ENCODE assay signal across 1 cellular context in genomic region chr9:38038307-38039089, GRCh38.
TF ChIP-seq lines count a peak whose summit lies in the region.

No MANE protein-coding gene starts in this region.

TF ChIP-seq in HepG2, 621 proteins besides CTCF, POLR2A, EP300 and RAD21 (continued from another document):
- TF ChIP-seq ZBTB33 (CRISPR knock-in tag; IDR thresholded peaks at IDR 0.05), result peak; percentile 64; the same call in 1 of the 2 replicates
- no peak for TF ChIP-seq SOX6 (IDR thresholded peaks at IDR 0.05)
- no peak for TF ChIP-seq SOX6 (CRISPR knock-in tag; IDR thresholded peaks at IDR 0.05)
- no peak for TF ChIP-seq THYN1 (CRISPR knock-in tag; IDR thresholded peaks at IDR 0.05; ENCODE audit: borderline replicate concordance, low read depth)
- no peak for TF ChIP-seq SP140L (CRISPR knock-in tag; IDR thresholded peaks at IDR 0.05; ENCODE audit: borderline replicate concordance)
- peak; percentile 87 for TF ChIP-seq ZNF768 (CRISPR knock-in tag; IDR thresholded peaks at IDR 0.05)
- TF ChIP-seq RBM22 (optimal IDR thresholded peaks at IDR 0.05; ENCODE audit: low read length), result peak; percentile 69
- TF ChIP-seq ZNF777 (CRISPR knock-in tag; IDR thresholded peaks at IDR 0.05), result no peak
- no peak for TF ChIP-seq ZNF775 (CRISPR knock-in tag; IDR thresholded peaks at IDR 0.05; ENCODE audit: borderline replicate concordance)
- TF ChIP-seq, protein P1, sequence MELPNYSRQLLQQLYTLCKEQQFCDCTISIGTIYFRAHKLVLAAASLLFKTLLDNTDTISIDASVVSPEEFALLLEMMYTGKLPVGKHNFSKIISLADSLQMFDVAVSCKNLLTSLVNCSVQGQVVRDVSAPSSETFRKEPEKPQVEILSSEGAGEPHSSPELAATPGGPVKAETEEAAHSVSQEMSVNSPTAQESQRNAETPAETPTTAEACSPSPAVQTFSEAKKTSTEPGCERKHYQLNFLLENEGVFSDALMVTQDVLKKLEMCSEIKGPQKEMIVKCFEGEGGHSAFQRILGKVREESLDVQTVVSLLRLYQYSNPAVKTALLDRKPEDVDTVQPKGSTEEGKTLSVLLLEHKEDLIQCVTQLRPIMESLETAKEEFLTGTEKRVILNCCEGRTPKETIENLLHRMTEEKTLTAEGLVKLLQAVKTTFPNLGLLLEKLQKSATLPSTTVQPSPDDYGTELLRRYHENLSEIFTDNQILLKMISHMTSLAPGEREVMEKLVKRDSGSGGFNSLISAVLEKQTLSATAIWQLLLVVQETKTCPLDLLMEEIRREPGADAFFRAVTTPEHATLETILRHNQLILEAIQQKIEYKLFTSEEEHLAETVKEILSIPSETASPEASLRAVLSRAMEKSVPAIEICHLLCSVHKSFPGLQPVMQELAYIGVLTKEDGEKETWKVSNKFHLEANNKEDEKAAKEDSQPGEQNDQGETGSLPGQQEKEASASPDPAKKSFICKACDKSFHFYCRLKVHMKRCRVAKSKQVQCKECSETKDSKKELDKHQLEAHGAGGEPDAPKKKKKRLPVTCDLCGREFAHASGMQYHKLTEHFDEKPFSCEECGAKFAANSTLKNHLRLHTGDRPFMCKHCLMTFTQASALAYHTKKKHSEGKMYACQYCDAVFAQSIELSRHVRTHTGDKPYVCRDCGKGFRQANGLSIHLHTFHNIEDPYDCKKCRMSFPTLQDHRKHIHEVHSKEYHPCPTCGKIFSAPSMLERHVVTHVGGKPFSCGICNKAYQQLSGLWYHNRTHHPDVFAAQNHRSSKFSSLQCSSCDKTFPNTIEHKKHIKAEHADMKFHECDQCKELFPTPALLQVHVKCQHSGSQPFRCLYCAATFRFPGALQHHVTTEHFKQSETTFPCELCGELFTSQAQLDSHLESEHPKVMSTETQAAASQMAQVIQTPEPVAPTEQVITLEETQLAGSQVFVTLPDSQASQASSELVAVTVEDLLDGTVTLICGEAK (IDR thresholded peaks at IDR 0.05), result no peak
- TF ChIP-seq, protein P1 (CRISPR knock-in tag; IDR thresholded peaks at IDR 0.05), result no peak
